In the genomic region with DNA sequence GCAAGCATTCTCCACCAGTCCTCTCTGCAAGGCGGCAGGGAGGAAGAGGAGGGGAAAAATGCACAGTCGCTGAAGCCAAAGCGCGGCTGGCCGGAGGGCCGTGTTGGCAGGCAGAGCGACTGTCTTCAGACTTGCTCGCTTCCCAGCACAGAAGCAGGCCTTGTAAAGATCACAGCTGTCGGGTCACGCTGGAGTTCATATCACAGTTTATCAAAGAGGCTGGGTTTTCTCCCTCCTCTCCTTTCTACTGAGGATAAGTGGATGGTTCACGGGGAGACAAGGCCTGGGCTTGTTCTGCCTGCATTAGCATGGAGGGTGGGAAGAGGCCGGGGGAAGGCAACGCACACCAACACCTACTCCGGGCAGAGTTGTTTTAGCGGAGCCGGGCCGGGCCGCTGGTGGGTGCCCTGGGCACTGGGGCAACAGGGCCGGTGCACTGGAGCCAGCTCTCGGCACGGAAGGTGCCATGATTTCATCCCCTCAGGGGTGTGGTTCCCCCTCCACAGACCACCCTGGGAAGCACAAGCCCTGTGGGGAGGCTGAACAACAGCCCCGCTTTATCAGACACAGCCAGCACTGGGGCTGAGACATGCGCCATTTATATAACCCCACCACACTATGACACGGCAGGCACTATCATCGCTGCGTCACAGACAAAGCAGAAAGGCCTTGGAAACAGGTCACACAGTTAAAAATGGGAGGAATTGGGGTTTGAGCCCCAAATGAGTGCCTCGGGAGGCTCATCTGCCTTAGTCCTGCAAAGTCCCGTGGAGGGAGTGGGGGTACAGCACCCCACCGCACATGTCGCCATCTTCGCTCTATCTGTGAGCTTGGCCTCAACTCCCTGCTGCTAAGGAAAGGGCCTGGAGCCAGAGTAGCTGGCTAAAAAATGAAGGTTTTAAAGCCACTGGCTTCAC, we compare ENCODE assay signal across 1 cellular context.
TF ChIP-seq lines count a peak whose summit lies in the region.

No MANE protein-coding gene starts in this region.

TF ChIP-seq in HepG2, 621 proteins besides CTCF, POLR2A, EP300 and RAD21 (continued from another document and continues in another):
- TF ChIP-seq ZHX2 (IDR thresholded peaks at IDR 0.05; ENCODE audit: low read depth) (no peak), ZHX2 (CRISPR knock-in tag; IDR thresholded peaks at IDR 0.05; ENCODE audit: borderline replicate concordance) (no peak), FOXM1 (CRISPR knock-in tag; IDR thresholded peaks at IDR 0.05) (no peak), ATF2 (CRISPR knock-in tag; IDR thresholded peaks at IDR 0.05) (no peak), KLF6 (CRISPR knock-in tag; IDR thresholded peaks at IDR 0.05) (no peak), PCBP2 (optimal IDR thresholded peaks at IDR 0.05; ENCODE audit: low read depth, low read length, poor library complexity, severe bottlenecking) (no peak), KDM6A (CRISPR knock-in tag; IDR thresholded peaks at IDR 0.05; ENCODE audit: low read depth) (no peak), ZNF337 (CRISPR knock-in tag; IDR thresholded peaks at IDR 0.05; ENCODE audit: borderline replicate concordance, low read depth) (peak; percentile 13; the same call in 1 of the 2 replicates), FOXA1 (IDR thresholded peaks at IDR 0.05) (no peak), FOXA1 (CRISPR knock-in tag; IDR thresholded peaks at IDR 0.05) (0 out of 2 replicates have a peak, but pooled peaks have one; percentile 1), ZNF720 (CRISPR knock-in tag; IDR thresholded peaks at IDR 0.05) (no peak), SMAD3 (CRISPR knock-in tag; IDR thresholded peaks at IDR 0.05) (no peak), ZNF121 (CRISPR knock-in tag; IDR thresholded peaks at IDR 0.05) (no peak), YEATS4 (CRISPR knock-in tag; IDR thresholded peaks at IDR 0.05; ENCODE audit: borderline replicate concordance) (no peak), ATF7-NPFF (CRISPR knock-in tag; IDR thresholded peaks at IDR 0.05; ENCODE audit: low read depth) (no peak; the same call in 1 of the 2 replicates), PAF1 (CRISPR knock-in tag; IDR thresholded peaks at IDR 0.05) (no peak), PITX1 (CRISPR knock-in tag; IDR thresholded peaks at IDR 0.05) (no peak), GMEB1 (CRISPR knock-in tag; IDR thresholded peaks at IDR 0.05; ENCODE audit: borderline replicate concordance) (peak; percentile 2; the same call in 1 of the 2 replicates), ZNF639 (CRISPR knock-in tag; conservative IDR thresholded peaks at IDR 0.05) (no peak), PHF5A (CRISPR knock-in tag; IDR thresholded peaks at IDR 0.05; ENCODE audit: low read depth, unreplicated experiment) (no peak), ZNF776 (CRISPR knock-in tag; IDR thresholded peaks at IDR 0.05) (peak; percentile 73; the same call in 1 of the 2 replicates), GPN1 (CRISPR knock-in tag; IDR thresholded peaks at IDR 0.05; ENCODE audit: borderline replicate concordance) (no peak), ZFP41 (CRISPR knock-in tag; IDR thresholded peaks at IDR 0.05; ENCODE audit: borderline replicate concordance) (no peak), REL (CRISPR knock-in tag; conservative IDR thresholded peaks at IDR 0.05) (0 out of 2 replicates have a peak, but pooled peaks have one; percentile 12), DBP (CRISPR knock-in tag; IDR thresholded peaks at IDR 0.05; ENCODE audit: not compliant biosample characterization) (no peak), ZC3H4 (CRISPR knock-in tag; IDR thresholded peaks at IDR 0.05; ENCODE audit: borderline replicate concordance) (0 out of 2 replicates have a peak, but pooled peaks have one; percentile 10), HDAC2 (CRISPR knock-in tag; IDR thresholded peaks at IDR 0.05) (no peak), ZNF510 (CRISPR knock-in tag; IDR thresholded peaks at IDR 0.05; ENCODE audit: low read depth) (no peak)
- TF ChIP-seq, protein P1, sequence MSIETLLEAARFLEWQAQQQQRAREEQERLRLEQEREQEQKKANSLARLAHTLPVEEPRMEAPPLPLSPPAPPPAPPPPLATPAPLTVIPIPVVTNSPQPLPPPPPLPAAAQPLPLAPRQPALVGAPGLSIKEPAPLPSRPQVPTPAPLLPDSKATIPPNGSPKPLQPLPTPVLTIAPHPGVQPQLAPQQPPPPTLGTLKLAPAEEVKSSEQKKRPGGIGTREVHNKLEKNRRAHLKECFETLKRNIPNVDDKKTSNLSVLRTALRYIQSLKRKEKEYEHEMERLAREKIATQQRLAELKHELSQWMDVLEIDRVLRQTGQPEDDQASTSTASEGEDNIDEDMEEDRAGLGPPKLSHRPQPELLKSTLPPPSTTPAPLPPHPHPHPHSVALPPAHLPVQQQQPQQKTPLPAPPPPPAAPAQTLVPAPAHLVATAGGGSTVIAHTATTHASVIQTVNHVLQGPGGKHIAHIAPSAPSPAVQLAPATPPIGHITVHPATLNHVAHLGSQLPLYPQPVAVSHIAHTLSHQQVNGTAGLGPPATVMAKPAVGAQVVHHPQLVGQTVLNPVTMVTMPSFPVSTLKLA (IDR thresholded peaks at IDR 0.05): no peak
- TF ChIP-seq, protein P2, sequence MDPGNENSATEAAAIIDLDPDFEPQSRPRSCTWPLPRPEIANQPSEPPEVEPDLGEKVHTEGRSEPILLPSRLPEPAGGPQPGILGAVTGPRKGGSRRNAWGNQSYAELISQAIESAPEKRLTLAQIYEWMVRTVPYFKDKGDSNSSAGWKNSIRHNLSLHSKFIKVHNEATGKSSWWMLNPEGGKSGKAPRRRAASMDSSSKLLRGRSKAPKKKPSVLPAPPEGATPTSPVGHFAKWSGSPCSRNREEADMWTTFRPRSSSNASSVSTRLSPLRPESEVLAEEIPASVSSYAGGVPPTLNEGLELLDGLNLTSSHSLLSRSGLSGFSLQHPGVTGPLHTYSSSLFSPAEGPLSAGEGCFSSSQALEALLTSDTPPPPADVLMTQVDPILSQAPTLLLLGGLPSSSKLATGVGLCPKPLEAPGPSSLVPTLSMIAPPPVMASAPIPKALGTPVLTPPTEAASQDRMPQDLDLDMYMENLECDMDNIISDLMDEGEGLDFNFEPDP (CRISPR knock-in tag; conservative IDR thresholded peaks at IDR 0.05): no peak
- TF ChIP-seq, protein P3, sequence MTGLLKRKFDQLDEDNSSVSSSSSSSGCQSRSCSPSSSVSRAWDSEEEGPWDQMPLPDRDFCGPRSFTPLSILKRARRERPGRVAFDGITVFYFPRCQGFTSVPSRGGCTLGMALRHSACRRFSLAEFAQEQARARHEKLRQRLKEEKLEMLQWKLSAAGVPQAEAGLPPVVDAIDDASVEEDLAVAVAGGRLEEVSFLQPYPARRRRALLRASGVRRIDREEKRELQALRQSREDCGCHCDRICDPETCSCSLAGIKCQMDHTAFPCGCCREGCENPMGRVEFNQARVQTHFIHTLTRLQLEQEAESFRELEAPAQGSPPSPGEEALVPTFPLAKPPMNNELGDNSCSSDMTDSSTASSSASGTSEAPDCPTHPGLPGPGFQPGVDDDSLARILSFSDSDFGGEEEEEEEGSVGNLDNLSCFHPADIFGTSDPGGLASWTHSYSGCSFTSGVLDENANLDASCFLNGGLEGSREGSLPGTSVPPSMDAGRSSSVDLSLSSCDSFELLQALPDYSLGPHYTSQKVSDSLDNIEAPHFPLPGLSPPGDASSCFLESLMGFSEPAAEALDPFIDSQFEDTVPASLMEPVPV (CRISPR knock-in tag; IDR thresholded peaks at IDR 0.05): no peak
- TF ChIP-seq, protein P4, sequence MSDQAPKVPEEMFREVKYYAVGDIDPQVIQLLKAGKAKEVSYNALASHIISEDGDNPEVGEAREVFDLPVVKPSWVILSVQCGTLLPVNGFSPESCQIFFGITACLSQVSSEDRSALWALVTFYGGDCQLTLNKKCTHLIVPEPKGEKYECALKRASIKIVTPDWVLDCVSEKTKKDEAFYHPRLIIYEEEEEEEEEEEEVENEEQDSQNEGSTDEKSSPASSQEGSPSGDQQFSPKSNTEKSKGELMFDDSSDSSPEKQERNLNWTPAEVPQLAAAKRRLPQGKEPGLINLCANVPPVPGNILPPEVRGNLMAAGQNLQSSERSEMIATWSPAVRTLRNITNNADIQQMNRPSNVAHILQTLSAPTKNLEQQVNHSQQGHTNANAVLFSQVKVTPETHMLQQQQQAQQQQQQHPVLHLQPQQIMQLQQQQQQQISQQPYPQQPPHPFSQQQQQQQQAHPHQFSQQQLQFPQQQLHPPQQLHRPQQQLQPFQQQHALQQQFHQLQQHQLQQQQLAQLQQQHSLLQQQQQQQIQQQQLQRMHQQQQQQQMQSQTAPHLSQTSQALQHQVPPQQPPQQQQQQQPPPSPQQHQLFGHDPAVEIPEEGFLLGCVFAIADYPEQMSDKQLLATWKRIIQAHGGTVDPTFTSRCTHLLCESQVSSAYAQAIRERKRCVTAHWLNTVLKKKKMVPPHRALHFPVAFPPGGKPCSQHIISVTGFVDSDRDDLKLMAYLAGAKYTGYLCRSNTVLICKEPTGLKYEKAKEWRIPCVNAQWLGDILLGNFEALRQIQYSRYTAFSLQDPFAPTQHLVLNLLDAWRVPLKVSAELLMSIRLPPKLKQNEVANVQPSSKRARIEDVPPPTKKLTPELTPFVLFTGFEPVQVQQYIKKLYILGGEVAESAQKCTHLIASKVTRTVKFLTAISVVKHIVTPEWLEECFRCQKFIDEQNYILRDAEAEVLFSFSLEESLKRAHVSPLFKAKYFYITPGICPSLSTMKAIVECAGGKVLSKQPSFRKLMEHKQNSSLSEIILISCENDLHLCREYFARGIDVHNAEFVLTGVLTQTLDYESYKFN (CRISPR knock-in tag; conservative IDR thresholded peaks at IDR 0.05): no peak
